Comparison of ENCODE assay signal across 3 cellular contexts in the genomic region with DNA sequence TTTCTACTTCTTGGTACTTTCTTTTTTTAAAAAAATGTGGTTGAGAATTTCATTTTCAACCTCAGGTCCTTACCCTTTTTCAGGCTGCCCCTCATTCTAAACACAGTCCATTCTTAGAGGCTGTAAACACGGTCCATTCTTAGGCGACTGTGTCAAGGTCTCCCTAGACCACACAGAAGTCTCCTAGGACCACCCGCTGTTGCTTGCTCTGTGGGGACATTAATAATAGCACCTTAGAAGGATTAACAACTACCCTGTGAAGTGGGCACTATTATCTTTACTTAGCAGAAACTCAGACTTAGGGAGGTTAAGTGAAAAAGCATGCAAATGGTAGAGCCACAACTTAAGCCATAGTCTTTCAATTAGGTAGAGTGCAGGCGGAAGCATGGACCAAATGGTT.
TF ChIP-seq lines count a peak whose summit lies in the region.

No MANE protein-coding gene starts in this region.

TF ChIP-seq in SK-N-SH, 30 proteins besides CTCF, POLR2A, EP300 and RAD21 (continues in another document):
- TF ChIP-seq TEAD4 (IDR thresholded peaks at IDR 0.05; ENCODE audit: borderline replicate concordance, insufficient read depth) (no peak), RCOR1 (IDR thresholded peaks at IDR 0.05; ENCODE audit: low read length) (no peak), PBX3 (IDR thresholded peaks at IDR 0.05) (no peak), NFIC (IDR thresholded peaks at IDR 0.05; ENCODE audit: borderline replicate concordance) (no peak), ELF1 (IDR thresholded peaks at IDR 0.05) (no peak), MXI1 (IDR thresholded peaks at IDR 0.05; ENCODE audit: low read depth, low read length) (no peak), JUND (IDR thresholded peaks at IDR 0.05) (no peak), SIN3A (IDR thresholded peaks at IDR 0.05; ENCODE audit: borderline replicate concordance, low read depth, low read length) (no peak), FOXM1 (IDR thresholded peaks at IDR 0.05; ENCODE audit: low read depth) (no peak), USF2 (IDR thresholded peaks at IDR 0.05; ENCODE audit: borderline replicate concordance, low read depth, low read length) (no peak), TCF12 (IDR thresholded peaks at IDR 0.05) (no peak)
- TF ChIP-seq, protein P1, sequence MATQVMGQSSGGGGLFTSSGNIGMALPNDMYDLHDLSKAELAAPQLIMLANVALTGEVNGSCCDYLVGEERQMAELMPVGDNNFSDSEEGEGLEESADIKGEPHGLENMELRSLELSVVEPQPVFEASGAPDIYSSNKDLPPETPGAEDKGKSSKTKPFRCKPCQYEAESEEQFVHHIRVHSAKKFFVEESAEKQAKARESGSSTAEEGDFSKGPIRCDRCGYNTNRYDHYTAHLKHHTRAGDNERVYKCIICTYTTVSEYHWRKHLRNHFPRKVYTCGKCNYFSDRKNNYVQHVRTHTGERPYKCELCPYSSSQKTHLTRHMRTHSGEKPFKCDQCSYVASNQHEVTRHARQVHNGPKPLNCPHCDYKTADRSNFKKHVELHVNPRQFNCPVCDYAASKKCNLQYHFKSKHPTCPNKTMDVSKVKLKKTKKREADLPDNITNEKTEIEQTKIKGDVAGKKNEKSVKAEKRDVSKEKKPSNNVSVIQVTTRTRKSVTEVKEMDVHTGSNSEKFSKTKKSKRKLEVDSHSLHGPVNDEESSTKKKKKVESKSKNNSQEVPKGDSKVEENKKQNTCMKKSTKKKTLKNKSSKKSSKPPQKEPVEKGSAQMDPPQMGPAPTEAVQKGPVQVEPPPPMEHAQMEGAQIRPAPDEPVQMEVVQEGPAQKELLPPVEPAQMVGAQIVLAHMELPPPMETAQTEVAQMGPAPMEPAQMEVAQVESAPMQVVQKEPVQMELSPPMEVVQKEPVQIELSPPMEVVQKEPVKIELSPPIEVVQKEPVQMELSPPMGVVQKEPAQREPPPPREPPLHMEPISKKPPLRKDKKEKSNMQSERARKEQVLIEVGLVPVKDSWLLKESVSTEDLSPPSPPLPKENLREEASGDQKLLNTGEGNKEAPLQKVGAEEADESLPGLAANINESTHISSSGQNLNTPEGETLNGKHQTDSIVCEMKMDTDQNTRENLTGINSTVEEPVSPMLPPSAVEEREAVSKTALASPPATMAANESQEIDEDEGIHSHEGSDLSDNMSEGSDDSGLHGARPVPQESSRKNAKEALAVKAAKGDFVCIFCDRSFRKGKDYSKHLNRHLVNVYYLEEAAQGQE (IDR thresholded peaks at IDR 0.05; ENCODE audit: low read depth, low read length): no peak

TF ChIP-seq in SK-N-SH treated with all-trans-retinoic acid at 6 μM for 48 hours, 23 proteins besides CTCF, POLR2A, EP300 and RAD21:
- no peak for TF ChIP-seq PPARA (CRISPR knock-in tag; IDR thresholded peaks at IDR 0.05; ENCODE audit: borderline replicate concordance)
- TF ChIP-seq CSDC2 (CRISPR knock-in tag; IDR thresholded peaks at IDR 0.05): no peak
- no peak for TF ChIP-seq ZC3H10 (CRISPR knock-in tag; IDR thresholded peaks at IDR 0.05)
- no peak for TF ChIP-seq SNAI2 (CRISPR knock-in tag; IDR thresholded peaks at IDR 0.05)
- no peak for TF ChIP-seq ZNF70 (CRISPR knock-in tag; IDR thresholded peaks at IDR 0.05)
- TF ChIP-seq, protein P2, sequence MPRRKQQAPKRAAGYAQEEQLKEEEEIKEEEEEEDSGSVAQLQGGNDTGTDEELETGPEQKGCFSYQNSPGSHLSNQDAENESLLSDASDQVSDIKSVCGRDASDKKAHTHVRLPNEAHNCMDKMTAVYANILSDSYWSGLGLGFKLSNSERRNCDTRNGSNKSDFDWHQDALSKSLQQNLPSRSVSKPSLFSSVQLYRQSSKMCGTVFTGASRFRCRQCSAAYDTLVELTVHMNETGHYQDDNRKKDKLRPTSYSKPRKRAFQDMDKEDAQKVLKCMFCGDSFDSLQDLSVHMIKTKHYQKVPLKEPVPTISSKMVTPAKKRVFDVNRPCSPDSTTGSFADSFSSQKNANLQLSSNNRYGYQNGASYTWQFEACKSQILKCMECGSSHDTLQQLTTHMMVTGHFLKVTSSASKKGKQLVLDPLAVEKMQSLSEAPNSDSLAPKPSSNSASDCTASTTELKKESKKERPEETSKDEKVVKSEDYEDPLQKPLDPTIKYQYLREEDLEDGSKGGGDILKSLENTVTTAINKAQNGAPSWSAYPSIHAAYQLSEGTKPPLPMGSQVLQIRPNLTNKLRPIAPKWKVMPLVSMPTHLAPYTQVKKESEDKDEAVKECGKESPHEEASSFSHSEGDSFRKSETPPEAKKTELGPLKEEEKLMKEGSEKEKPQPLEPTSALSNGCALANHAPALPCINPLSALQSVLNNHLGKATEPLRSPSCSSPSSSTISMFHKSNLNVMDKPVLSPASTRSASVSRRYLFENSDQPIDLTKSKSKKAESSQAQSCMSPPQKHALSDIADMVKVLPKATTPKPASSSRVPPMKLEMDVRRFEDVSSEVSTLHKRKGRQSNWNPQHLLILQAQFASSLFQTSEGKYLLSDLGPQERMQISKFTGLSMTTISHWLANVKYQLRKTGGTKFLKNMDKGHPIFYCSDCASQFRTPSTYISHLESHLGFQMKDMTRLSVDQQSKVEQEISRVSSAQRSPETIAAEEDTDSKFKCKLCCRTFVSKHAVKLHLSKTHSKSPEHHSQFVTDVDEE (CRISPR knock-in tag; IDR thresholded peaks at IDR 0.05): no peak
- no peak for TF ChIP-seq ZFP30 (CRISPR knock-in tag; IDR thresholded peaks at IDR 0.05)
- no peak for TF ChIP-seq TOX (CRISPR knock-in tag; IDR thresholded peaks at IDR 0.05; ENCODE audit: borderline replicate concordance)
- TF ChIP-seq BACH2 (CRISPR knock-in tag; IDR thresholded peaks at IDR 0.05; ENCODE audit: borderline replicate concordance): no peak
- no peak for TF ChIP-seq ISL1 (CRISPR knock-in tag; IDR thresholded peaks at IDR 0.05)
- no peak for TF ChIP-seq ZFP3 (CRISPR knock-in tag; IDR thresholded peaks at IDR 0.05)
- no peak for TF ChIP-seq ESRRG (CRISPR knock-in tag; IDR thresholded peaks at IDR 0.05)
- TF ChIP-seq GLIS3 (CRISPR knock-in tag; IDR thresholded peaks at IDR 0.05): no peak
- TF ChIP-seq ZNF8 (CRISPR knock-in tag; IDR thresholded peaks at IDR 0.05): no peak
- no peak for TF ChIP-seq CREB5 (CRISPR knock-in tag; IDR thresholded peaks at IDR 0.05; ENCODE audit: low read depth)
- TF ChIP-seq PATZ1 (CRISPR knock-in tag; IDR thresholded peaks at IDR 0.05; ENCODE audit: borderline replicate concordance): no peak
- TF ChIP-seq ZNF565 (CRISPR knock-in tag; conservative IDR thresholded peaks at IDR 0.05; ENCODE audit: low read depth): no peak
- no peak for TF ChIP-seq ARNTL (CRISPR knock-in tag; IDR thresholded peaks at IDR 0.05; ENCODE audit: borderline replicate concordance, low read depth)

TF ChIP-seq in IMR-90, 13 proteins besides CTCF, POLR2A, EP300 and RAD21:
- TF ChIP-seq NFE2L2 (IDR thresholded peaks at IDR 0.05; ENCODE audit: low read depth, low read length): no peak
- TF ChIP-seq FOS (IDR thresholded peaks at IDR 0.05; ENCODE audit: low read depth, low read length): no peak
- no peak for TF ChIP-seq USF2 (IDR thresholded peaks at IDR 0.05; ENCODE audit: low read depth, low read length)
- TF ChIP-seq RFX5 (IDR thresholded peaks at IDR 0.05; ENCODE audit: low read depth, low read length): no peak
- no peak for TF ChIP-seq BHLHE40 (IDR thresholded peaks at IDR 0.05; ENCODE audit: low read depth, low read length)
- TF ChIP-seq MAZ (IDR thresholded peaks at IDR 0.05; ENCODE audit: borderline replicate concordance, low read depth, low read length): no peak
- no peak for TF ChIP-seq MXI1 (IDR thresholded peaks at IDR 0.05; ENCODE audit: borderline replicate concordance, low read depth, low read length)
- TF ChIP-seq MAFK (IDR thresholded peaks at IDR 0.05; ENCODE audit: low read depth, low read length): no peak
- TF ChIP-seq, protein P3, sequence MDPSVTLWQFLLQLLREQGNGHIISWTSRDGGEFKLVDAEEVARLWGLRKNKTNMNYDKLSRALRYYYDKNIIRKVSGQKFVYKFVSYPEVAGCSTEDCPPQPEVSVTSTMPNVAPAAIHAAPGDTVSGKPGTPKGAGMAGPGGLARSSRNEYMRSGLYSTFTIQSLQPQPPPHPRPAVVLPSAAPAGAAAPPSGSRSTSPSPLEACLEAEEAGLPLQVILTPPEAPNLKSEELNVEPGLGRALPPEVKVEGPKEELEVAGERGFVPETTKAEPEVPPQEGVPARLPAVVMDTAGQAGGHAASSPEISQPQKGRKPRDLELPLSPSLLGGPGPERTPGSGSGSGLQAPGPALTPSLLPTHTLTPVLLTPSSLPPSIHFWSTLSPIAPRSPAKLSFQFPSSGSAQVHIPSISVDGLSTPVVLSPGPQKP (IDR thresholded peaks at IDR 0.05; ENCODE audit: borderline replicate concordance, low read depth, low read length): no peak
